ENCODE assay signal across 8 cellular contexts in genomic region chr20:18632196-18632789, GRCh38. TPM values are rescaled to one million over a fixed set of nuclear protein-coding genes. Genes with fewer than 3 reads are reported as not detected.
A peak's percentile ranks its signal among the peaks of the same experiment; 100 is the strongest.
DNase-seq lines count a peak whose midpoint lies in the region; ATAC-seq and TF ChIP-seq lines count a peak whose summit lies in the region.

No MANE protein-coding gene starts in this region.

- H3K9me3 Mint-ChIP-seq in endothelial cell (ENCODE audit: unreplicated experiment) (no peaks in the 10 kb centered on the region), mesothelial cell of epicardium (no peaks in the 10 kb centered on the region)

- H3K27me3 Mint-ChIP-seq in endothelial cell (ENCODE audit: unreplicated experiment) (no peaks in the 10 kb centered on the region), mesothelial cell of epicardium (ENCODE audit: low read depth) (no peaks in the 10 kb centered on the region)

- H3K36me3 Mint-ChIP-seq in endothelial cell (ENCODE audit: low read depth, unreplicated experiment) (peaks cover 4% of the 10 kb centered on the region), mesothelial cell of epicardium (peaks cover 4% of the 10 kb centered on the region)

- H3K4me3 Mint-ChIP-seq in endothelial cell (ENCODE audit: unreplicated experiment) (no peak overlapping the region), mesothelial cell of epicardium (no peak overlapping the region)

- H3K4me1 Mint-ChIP-seq in endothelial cell (ENCODE audit: unreplicated experiment) (no peaks in the 10 kb centered on the region), mesothelial cell of epicardium (peaks cover 40% of the 10 kb centered on the region)

- TF ChIP-seq CTCF in endothelial cell (IDR thresholded peaks at IDR 0.05; ENCODE audit: unreplicated experiment) (peak; percentile 82), mesothelial cell of epicardium (IDR thresholded peaks at IDR 0.05; ENCODE audit: unreplicated experiment) (peak; percentile 80)

- ATAC-seq in GM21381 (IDR thresholded peaks at IDR 0.05; ENCODE audit: unreplicated experiment): peak; percentile 89

- DNase-seq in D341Med (ENCODE audit: low spot score) (peak; percentile 86), HPDE6-E6E7 (ENCODE audit: extremely low spot score) (peak; percentile 66), NCI-H82 treated with DMSO at 0.1 percent for 48 hours (lab: John Stamatoyannopoulos, UW; ENCODE audit: unreplicated experiment) (peak; percentile 38), endothelial cell (ENCODE audit: low spot score) (peak; percentile 80), mesothelial cell of epicardium (ENCODE audit: low spot score in 2 of 2, unreplicated experiment in 2 of 2) (peak; percentile 54 to 82)
- peak; percentile 5 to 25 for DNase-seq in activated CD8-positive, alpha-beta memory T cell treated with anti-CD3 and anti-CD28 coated beads for 1 hour (ENCODE audit: extremely low read depth in 1 of 2, low read depth in 1 of 2)
- DNase-seq in stimulated activated naive CD4-positive, alpha-beta T cell (lab: John Stamatoyannopoulos, UW): peak; percentile 2 to 35 (median 14)

- H3K27ac Mint-ChIP-seq in endothelial cell (ENCODE audit: unreplicated experiment) (no peak overlapping the region), mesothelial cell of epicardium (peak overlapping the region; percentile 27)

RNA-seq across cellular contexts. Expression of gene DTD1, which starts 44.4 kb away (rescaled TPM):
- 31.0 TPM for total RNA-seq in endothelial cell (ENCODE audit: unreplicated experiment)
- total RNA-seq in mesothelial cell of epicardium: 22.2 to 25.7 TPM (median 23.7 TPM) in 3 replicates

Comparison
In these comparisons a context has a peak if more than half of its experiments do, and no peak if none do; other contexts are left out.
1. Peak in every context shown above with its lines: DNase-seq and ATAC-seq.
2. DNase-seq: peak in every context shown above with its lines; median percentile 86 in D341Med; 80 in endothelial cell; 68 in mesothelial cell of epicardium; 66 in HPDE6-E6E7; 38 in NCI-H82 treated with DMSO at 0.1 percent for 48 hours; 15 in activated CD8-positive, alpha-beta memory T cell treated with anti-CD3 and anti-CD28 coated beads for 1 hour; 14 in stimulated activated naive CD4-positive, alpha-beta T cell.